Comparison of ENCODE assay signal across 2 cellular contexts in genomic region chr14:34713681-34714319, GRCh38.
TF ChIP-seq lines count a peak whose summit lies in the region.

No MANE protein-coding gene starts in this region.

TF ChIP-seq in WTC11, 78 proteins besides CTCF, POLR2A, EP300 and RAD21:
- TF ChIP-seq CREM (CRISPR knock-in tag; IDR thresholded peaks at IDR 0.05) (no peak), FOXJ3 (CRISPR knock-in tag; IDR thresholded peaks at IDR 0.05; ENCODE audit: borderline replicate concordance) (no peak), ZMAT4 (CRISPR knock-in tag; IDR thresholded peaks at IDR 0.05) (no peak), ZNF671 (CRISPR knock-in tag; IDR thresholded peaks at IDR 0.05) (no peak), TEAD4 (CRISPR knock-in tag; IDR thresholded peaks at IDR 0.05) (no peak), PREB (CRISPR knock-in tag; IDR thresholded peaks at IDR 0.05; ENCODE audit: borderline replicate concordance) (no peak), PRRX2 (CRISPR knock-in tag; IDR thresholded peaks at IDR 0.05) (no peak), MAX (CRISPR knock-in tag; IDR thresholded peaks at IDR 0.05) (no peak), ZNF416 (CRISPR knock-in tag; IDR thresholded peaks at IDR 0.05) (no peak), CREB1 (CRISPR knock-in tag; IDR thresholded peaks at IDR 0.05) (no peak), ARID4B (CRISPR knock-in tag; IDR thresholded peaks at IDR 0.05; ENCODE audit: borderline replicate concordance) (no peak), ZSCAN18 (CRISPR knock-in tag; IDR thresholded peaks at IDR 0.05) (no peak), USF1 (CRISPR knock-in tag; IDR thresholded peaks at IDR 0.05) (no peak), PRDM15 (CRISPR knock-in tag; IDR thresholded peaks at IDR 0.05) (no peak)

TF ChIP-seq in H1, 55 proteins besides CTCF, POLR2A, EP300 and RAD21:
- TF ChIP-seq POLR2AphosphoS5 (IDR thresholded peaks at IDR 0.05; ENCODE audit: low read depth, low read length) (no peak), RNF2 (IDR thresholded peaks at IDR 0.05; ENCODE audit: borderline replicate concordance, low read depth, low read length, missing control alignments, poor library complexity, severe bottlenecking) (no peak), MAFK (IDR thresholded peaks at IDR 0.05; ENCODE audit: low read depth, low read length) (no peak), GTF2F1 (IDR thresholded peaks at IDR 0.05; ENCODE audit: borderline replicate concordance, low read depth, low read length) (no peak), RBBP5 (IDR thresholded peaks at IDR 0.05; ENCODE audit: borderline replicate concordance, low read depth, low read length) (no peak), ZNF274 (IDR thresholded peaks at IDR 0.05; ENCODE audit: borderline replicate concordance, extremely low read depth, low read length) (no peak), USF2 (IDR thresholded peaks at IDR 0.05; ENCODE audit: low read length) (no peak), CHD7 (IDR thresholded peaks at IDR 0.05; ENCODE audit: insufficient replicate concordance, low read length) (no peak), JUND (IDR thresholded peaks at IDR 0.05; ENCODE audit: low read length) (no peak), CTBP2 (IDR thresholded peaks at IDR 0.05; ENCODE audit: borderline replicate concordance, insufficient read depth, insufficient read length, low read length) (no peak), SP2 (IDR thresholded peaks at IDR 0.05; ENCODE audit: low read length) (no peak), BACH1 (IDR thresholded peaks at IDR 0.05; ENCODE audit: low read length) (no peak), ATF2 (IDR thresholded peaks at IDR 0.05; ENCODE audit: low read length) (no peak), TEAD4 (IDR thresholded peaks at IDR 0.05; ENCODE audit: low read depth, low read length) (no peak), BRCA1 (IDR thresholded peaks at IDR 0.05; ENCODE audit: low read depth, low read length) (no peak), GABPA (IDR thresholded peaks at IDR 0.05; ENCODE audit: borderline replicate concordance, insufficient read depth, low read length) (no peak), KDM1A (IDR thresholded peaks at IDR 0.05; ENCODE audit: borderline replicate concordance, low read length) (no peak), SP4 (IDR thresholded peaks at IDR 0.05; ENCODE audit: low read length) (no peak)
